9 cellular contexts compared by ENCODE assay signal in the genomic region with DNA sequence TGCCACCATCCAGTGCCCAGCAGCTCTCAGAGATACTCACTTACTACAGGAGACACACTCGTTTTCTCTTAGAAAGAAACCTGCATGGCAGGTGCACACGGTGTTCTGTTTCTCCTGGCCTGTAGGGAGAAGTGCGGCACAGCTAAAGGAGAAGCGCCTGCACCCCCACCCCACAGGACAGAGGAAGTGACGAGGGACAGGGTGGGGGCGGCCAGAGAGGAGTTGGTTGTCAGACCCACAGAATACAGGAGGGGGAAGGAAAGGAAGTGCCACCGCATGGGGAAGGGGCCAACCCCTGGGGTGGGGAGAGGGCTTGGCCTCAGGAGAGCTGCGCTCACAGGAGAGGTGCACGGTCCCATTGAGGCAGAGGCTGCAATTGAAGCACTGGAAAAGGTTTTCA. TPM values are rescaled to one million over a fixed set of nuclear protein-coding genes. Genes with fewer than 3 reads are reported as not detected.
A peak's percentile ranks its signal among the peaks of the same experiment; 100 is the strongest.
DNase-seq lines count a peak whose midpoint lies in the region; ATAC-seq and TF ChIP-seq lines count a peak whose summit lies in the region.
"Had no signal": no experiment of that assay in that cellular context is flagged by ENCODE, and none has a peak within 500 bp of the region (broad histone marks: within the 10 kb centered on the region; RNA-seq: fewer than 3 reads in every experiment).

No MANE protein-coding gene starts in this region.

- H3K27ac ChIP-seq in left ventricle myocardium inferior (replicated peaks) (peak overlapping the region; percentile 99), stomach (peak overlapping the region; percentile 40 to 99 (median 97))

- H3K36me3 Mint-ChIP-seq in activated T-cell treated with anti-CD3 and anti-CD28 coated beads, Interleukin-2, amount 50 U/mL, for 24 hours (ENCODE audit: low read depth), result peaks cover 75% of the 10 kb centered on the region
- H3K36me3 Mint-ChIP-seq in activated CD4-positive, alpha-beta memory T cell treated with anti-CD3 and anti-CD28 coated beads, Interleukin-2, amount 10 ng/mL, durations not matched to agents 7 days and 5 days (ENCODE audit: low read depth), result peaks cover 62% of the 10 kb centered on the region

- intact Hi-C loops in left ventricle myocardium inferior (cut with micrococcal nuclease), result loop anchor here (10.0 kb wide), 1 partner anchor 52 kb away; the partner anchor contains the start of gene LTBR
- intact Hi-C loops in stomach (cut with DNase I; ENCODE audit: low total_unique reads), result loop anchor here (10.0 kb wide), 1 partner anchor 52 kb away; the partner anchor contains the start of gene LTBR

- CTCF ChIA-PET in activated CD4-positive, alpha-beta memory T cell treated with anti-CD3 and anti-CD28 coated beads, Interleukin-2, amount 10 ng/mL, durations not matched to agents 7 days and 5 days (lab: Charles Lee), result interaction anchor here (1.1 to 4.6 kb wide), 3 partner anchors 10 to 133 kb away, joined by 3 to 31 read pairs (median 6); no protein-coding TSS in a partner anchor

- peaks cover 67% of the 10 kb centered on the region for H3K36me3 ChIP-seq in left ventricle myocardium inferior
- peaks cover 57 to 68% (median 67%) of the 10 kb centered on the region in 4 donors for H3K36me3 ChIP-seq in stomach

- H3K27me3 ChIP-seq in left ventricle myocardium inferior (ENCODE audit: low read depth) (no peaks in the 10 kb centered on the region), stomach (no peaks in the 10 kb centered on the region)

- 66 to 78% (median 67%) methylated on average over 9 of the region's 9 CpGs for WGBS in stomach, 5 donors

- ATAC-seq in GM18519 (IDR thresholded peaks at IDR 0.05; ENCODE audit: low FRiP score, unreplicated experiment), result no peak
- no peak for ATAC-seq in HG03432 (IDR thresholded peaks at IDR 0.05; ENCODE audit: unreplicated experiment)

- peak overlapping the region; percentile 42 for H3K4me3 Mint-ChIP-seq in activated T-cell treated with anti-CD3 and anti-CD28 coated beads, Interleukin-2, amount 50 U/mL, for 24 hours
- no peak overlapping the region for H3K4me3 Mint-ChIP-seq in activated CD4-positive, alpha-beta memory T cell treated with anti-CD3 and anti-CD28 coated beads, Interleukin-2, amount 10 ng/mL, durations not matched to agents 7 days and 5 days

- H3K9me3 ChIP-seq in left ventricle myocardium inferior (replicated peaks) (no peaks in the 10 kb centered on the region), stomach (no peaks in the 10 kb centered on the region)

- no peak for TF ChIP-seq EP300 in stomach (IDR thresholded peaks at IDR 0.05)

- H3K27me3 Mint-ChIP-seq in activated T-cell treated with anti-CD3 and anti-CD28 coated beads, Interleukin-2, amount 50 U/mL, for 24 hours, result no peaks in the 10 kb centered on the region
- no peaks in the 10 kb centered on the region for H3K27me3 Mint-ChIP-seq in activated CD4-positive, alpha-beta memory T cell treated with anti-CD3 and anti-CD28 coated beads, Interleukin-2, amount 10 ng/mL, durations not matched to agents 7 days and 5 days
- H3K27me3 Mint-ChIP-seq: brain had no signal

- TF ChIP-seq CTCF in left ventricle myocardium inferior (IDR thresholded peaks at IDR 0.05; ENCODE audit: borderline replicate concordance) (no peak), stomach (IDR thresholded peaks at IDR 0.05) (no peak)

- H3K27ac Mint-ChIP-seq in activated T-cell treated with anti-CD3 and anti-CD28 coated beads, Interleukin-2, amount 50 U/mL, for 24 hours, result peak overlapping the region; percentile 87
- peak overlapping the region; percentile 77 for H3K27ac Mint-ChIP-seq in activated CD4-positive, alpha-beta memory T cell treated with anti-CD3 and anti-CD28 coated beads, Interleukin-2, amount 10 ng/mL, durations not matched to agents 7 days and 5 days

- no peak for TF ChIP-seq POLR2A in stomach (IDR thresholded peaks at IDR 0.05)

- peaks cover 4% of the 10 kb centered on the region for H3K4me1 Mint-ChIP-seq in activated T-cell treated with anti-CD3 and anti-CD28 coated beads, Interleukin-2, amount 50 U/mL, for 24 hours (ENCODE audit: low read depth)
- H3K4me1 Mint-ChIP-seq in activated CD4-positive, alpha-beta memory T cell treated with anti-CD3 and anti-CD28 coated beads, Interleukin-2, amount 10 ng/mL, durations not matched to agents 7 days and 5 days, result peaks cover 2% of the 10 kb centered on the region
- H3K4me1 Mint-ChIP-seq: brain had no signal

- H3K9me3 Mint-ChIP-seq in activated T-cell treated with anti-CD3 and anti-CD28 coated beads, Interleukin-2, amount 50 U/mL, for 24 hours, result no peaks in the 10 kb centered on the region
- no peaks in the 10 kb centered on the region for H3K9me3 Mint-ChIP-seq in activated CD4-positive, alpha-beta memory T cell treated with anti-CD3 and anti-CD28 coated beads, Interleukin-2, amount 10 ng/mL, durations not matched to agents 7 days and 5 days
- H3K9me3 Mint-ChIP-seq: brain had no signal

- H3K4me1 ChIP-seq in left ventricle myocardium inferior (peaks cover 75% of the 10 kb centered on the region), stomach (peaks cover 54 to 97% (median 87%) of the 10 kb centered on the region in 4 donors)

- H3K4me3 ChIP-seq in left ventricle myocardium inferior (no peak overlapping the region), stomach (peak overlapping the region in 2 of 4 donors; percentile 14 to 92)

- POLR2A ChIA-PET in activated CD4-positive, alpha-beta memory T cell treated with anti-CD3 and anti-CD28 coated beads, Interleukin-2, amount 10 ng/mL, durations not matched to agents 7 days and 5 days (lab: Charles Lee), result interaction anchor here (0.9 to 5.1 kb wide), 3 partner anchors 10 to 203 kb away, joined by 3 to 38 read pairs (median 3); no protein-coding TSS in a partner anchor

- DNase-seq in activated T-cell treated with anti-CD3 and anti-CD28 coated beads, Interleukin-2, amount 50 U/mL, for 24 hours, result no peak
- no peak for DNase-seq in activated T-cell treated with anti-CD3 and anti-CD28 coated beads for 4 hours
- DNase-seq in activated CD4-positive, alpha-beta memory T cell treated with anti-CD3 and anti-CD28 coated beads, Interleukin-2, amount 10 ng/mL, durations not matched to agents 7 days and 5 days, result no peak
- no peak for DNase-seq in left ventricle myocardium inferior
- DNase-seq in stomach, result no peak
- DNase-seq in DMS79 treated with DMSO at 0.1 percent for 48 hours (lab: John Stamatoyannopoulos, UW), result no peak

RNA-seq across cellular contexts. Expression of gene TNFRSF1A, which starts 8.8 kb away (rescaled TPM):
- total RNA-seq in activated CD4-positive, alpha-beta memory T cell treated with anti-CD3 and anti-CD28 coated beads, Interleukin-2, amount 10 ng/mL, durations not matched to agents 7 days and 5 days, result 10 to 100 TPM; 61.5 to 61.9 TPM
- total RNA-seq in left ventricle myocardium inferior (45.6 TPM), stomach (100 to 1,000 TPM in 4 of 5 donors, 10 to 100 TPM in 1; 91.6 to 432 (median 152) TPM)
- polyA plus RNA-seq in stomach, result 10 to 100 TPM; 35.2 to 64.4 (median 38.5) TPM

RNA-seq across cellular contexts. Expression of gene PLEKHG6, which starts 22.5 kb away (rescaled TPM):
- not detected for total RNA-seq in activated CD4-positive, alpha-beta memory T cell treated with anti-CD3 and anti-CD28 coated beads, Interleukin-2, amount 10 ng/mL, durations not matched to agents 7 days and 5 days
- total RNA-seq in left ventricle myocardium inferior (0.08 TPM), stomach (100 to 1,000 TPM in 1 of 5 donors, 10 to 100 TPM in 3, 1 to 10 TPM in 1; 6.4 to 101 (median 16.2) TPM)
- 10 to 100 TPM in 2 of 3 donors, 1 to 10 TPM in 1; 5.9 to 32.3 (median 27.0) TPM for polyA plus RNA-seq in stomach

RNA-seq across cellular contexts. Expression of gene SCNN1A, which starts 42.3 kb away (rescaled TPM):
- total RNA-seq in activated CD4-positive, alpha-beta memory T cell treated with anti-CD3 and anti-CD28 coated beads, Interleukin-2, amount 10 ng/mL, durations not matched to agents 7 days and 5 days, result 1 to 10 TPM in 1 of 2 experiments, under 1 TPM in 1; 0.78 to 1.3 TPM
- total RNA-seq in left ventricle myocardium inferior (0.22 TPM), stomach (100 to 1,000 TPM in 4 of 5 donors, 10 to 100 TPM in 1; 63.3 to 486 (median 277) TPM)
- polyA plus RNA-seq in stomach, result 10 to 100 TPM; 16.6 to 98.0 (median 47.5) TPM

RNA-seq across cellular contexts. Expression of gene LTBR, which starts 50.9 kb away (rescaled TPM):
- total RNA-seq in activated CD4-positive, alpha-beta memory T cell treated with anti-CD3 and anti-CD28 coated beads, Interleukin-2, amount 10 ng/mL, durations not matched to agents 7 days and 5 days, result under 1 TPM; 0.38 to 0.40 TPM
- 23.5 TPM for total RNA-seq in left ventricle myocardium inferior
- 100 to 1,000 TPM in 3 of 5 donors, 10 to 100 TPM in 2; 27.5 to 471 (median 126) TPM for total RNA-seq in stomach
- 10 to 100 TPM; 47.3 to 76.3 (median 48.3) TPM for polyA plus RNA-seq in stomach

Comparison
In these comparisons a context has a peak if more than half of its experiments do, and no peak if none do; other contexts are left out.
1. RNA of gene SCNN1A, which starts 42.3 kb away (total RNA-seq): 63.3 to 486 TPM in stomach; 0.78 to 1.3 TPM in activated CD4-positive, alpha-beta memory T cell treated with anti-CD3 and anti-CD28 coated beads, Interleukin-2, amount 10 ng/mL, durations not matched to agents 7 days and 5 days and 0.22 TPM in left ventricle myocardium inferior (single experiment); every median in the first group is over 10 times any median in the second.